In the genomic region with DNA sequence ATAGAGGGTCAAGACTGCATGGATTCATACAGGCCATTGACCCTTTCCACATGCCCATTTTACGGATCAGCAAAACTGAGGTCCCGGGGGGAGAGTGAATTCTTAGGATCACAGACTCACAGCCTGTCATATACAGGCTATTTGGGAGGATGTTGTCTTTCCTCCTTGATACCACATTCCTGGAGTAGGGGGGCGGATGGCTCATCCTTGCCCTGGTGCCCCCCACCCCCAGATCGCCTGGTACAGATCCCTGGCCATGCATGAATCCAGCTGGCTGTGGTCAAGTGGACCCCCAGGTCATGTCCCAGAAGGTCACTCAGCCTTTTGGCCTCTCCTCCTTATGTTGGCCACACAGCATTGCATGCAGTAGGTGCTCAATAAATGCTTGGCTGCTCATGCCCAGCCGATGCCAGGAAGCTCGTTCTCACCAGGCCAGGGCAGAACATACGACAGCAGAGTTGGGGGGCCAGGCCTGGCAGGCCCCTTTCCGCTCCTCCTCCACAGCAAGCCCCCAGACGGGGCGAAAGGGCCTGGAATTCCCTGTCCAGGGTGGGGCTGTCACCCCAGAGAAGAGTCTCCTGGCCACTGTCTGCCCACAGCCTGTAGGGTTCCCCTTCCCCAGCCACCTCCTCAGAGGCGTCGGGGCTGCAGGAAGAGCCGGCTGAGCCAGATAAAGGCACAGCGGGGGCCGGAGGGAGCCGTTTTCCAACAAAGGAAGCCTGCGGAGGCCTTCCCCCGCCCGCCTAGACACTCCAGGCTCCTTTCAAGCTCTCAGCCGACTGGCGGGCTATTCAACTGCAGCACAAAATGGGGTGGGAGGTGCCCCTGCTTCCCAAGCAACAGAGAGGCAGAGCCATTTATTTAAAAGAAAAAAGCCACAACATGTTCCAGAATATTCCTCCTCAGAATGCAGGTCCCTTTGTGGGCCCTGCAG, we compare ENCODE assay signal across 10 cellular contexts.
A peak's percentile ranks its signal among the peaks of the same experiment; 100 is the strongest.
DNase-seq lines count a peak whose midpoint lies in the region; ATAC-seq, FAIRE-seq and TF ChIP-seq lines count a peak whose summit lies in the region.
"Had no signal": no experiment of that assay in that cellular context is flagged by ENCODE, and none has a peak within 500 bp of the region (broad histone marks: within the 10 kb centered on the region; RNA-seq: fewer than 3 reads in every experiment).

No MANE protein-coding gene starts in this region.

- TF ChIP-seq POLR2A in H1 (IDR thresholded peaks at IDR 0.05; ENCODE audit: control extremely low read depth in 1 of 2, low read depth in 2 of 2, low read length in 2 of 2) = no peak

- H2BK12ac ChIP-seq in H1 (ENCODE audit: low read depth, low read length) (peak overlapping the region; percentile 97; the same call in 1 of the 2 replicates), trophoblast cell (ENCODE audit: low read length) (peak overlapping the region; percentile 67)

- POLR2A ChIA-PET in H1 (lab: Charles Lee; ENCODE audit: partially characterized antibody) = interaction anchor here (0.9 to 1.4 kb wide), 5 partner anchors 9 to 202 kb away, joined by 3 to 7 read pairs (median 3); no protein-coding TSS in a partner anchor

- H2BK5ac ChIP-seq in H1 (ENCODE audit: low read depth, low read length) (peak overlapping the region; percentile 99; the same call in 1 of the 2 replicates), trophoblast cell (ENCODE audit: low read depth, low read length, poor library complexity) (peak overlapping the region; percentile 35)

- H3K4me2 ChIP-seq in H1 (ENCODE audit: insufficient read depth in 1 of 2, low read depth in 2 of 2, low read length in 2 of 2) = peak overlapping the region; percentile 64 to 69
- H3K4me2 ChIP-seq in trophoblast cell (ENCODE audit: low read length) = peak overlapping the region; percentile 59

- H3K27me3 ChIP-seq in HAP-1 (ENCODE audit: low read depth) (no peaks in the 10 kb centered on the region), H1 (replicated peaks in 1 of 4; ENCODE audit: control insufficient read depth in 3 of 4, extremely low read depth in 1 of 4, insufficient read depth in 3 of 4, low read length in 3 of 4) (peaks cover 10 to 31% (median 25%) of the 10 kb centered on the region in 4 experiments), trophoblast cell (ENCODE audit: insufficient read depth, low read length) (no peaks in the 10 kb centered on the region)

- TF ChIP-seq EP300 in H1 (IDR thresholded peaks at IDR 0.05; ENCODE audit: borderline replicate concordance in 1 of 2, low read depth in 2 of 2, low read length in 2 of 2) = peak in 1 of 2 experiments; percentile 75; a peak in 2 of 3 replicates

- H3K36me3 ChIP-seq in HAP-1 (replicated peaks) = no peaks in the 10 kb centered on the region
- H3K36me3 ChIP-seq in H1 (ENCODE audit: control insufficient read depth in 2 of 4, insufficient read depth in 4 of 4, low read length in 3 of 4) = no peaks in the 10 kb centered on the region
- no peaks in the 10 kb centered on the region for H3K36me3 ChIP-seq in trophoblast cell (ENCODE audit: control insufficient read depth in 1 of 2, insufficient read depth in 2 of 2, low read length in 2 of 2)

- ATAC-seq in HG03354 (IDR thresholded peaks at IDR 0.05; ENCODE audit: poor library complexity, severe bottlenecking, unreplicated experiment) = no peak
- ATAC-seq in GM18870 (IDR thresholded peaks at IDR 0.05; ENCODE audit: unreplicated experiment) = no peak
- no peak for ATAC-seq in HG03108 (IDR thresholded peaks at IDR 0.05; ENCODE audit: unreplicated experiment)

- H4K8ac ChIP-seq in H1 (ENCODE audit: extremely low read depth, insufficient read depth, low read length) (no peak overlapping the region; the same call in 1 of the 2 replicates), trophoblast cell (ENCODE audit: low read depth, low read length) (peak overlapping the region; percentile 84)

- H3K9ac ChIP-seq in H1 (replicated peaks in 1 of 4; ENCODE audit: extremely low read depth in 1 of 4, low read depth in 3 of 4, low read length in 3 of 4) (no peak overlapping the region), trophoblast cell (ENCODE audit: low read length) (no peak overlapping the region)

- H3K79me2 ChIP-seq in H1 (ENCODE audit: control insufficient read depth in 1 of 2, insufficient read depth in 2 of 2, low read length in 2 of 2) (no peaks in the 10 kb centered on the region), trophoblast cell (ENCODE audit: control insufficient read depth, insufficient read depth, low read length, poor library complexity) (peaks cover 2% of the 10 kb centered on the region)

- peak overlapping the region; percentile 79; the same call in 1 of the 2 replicates for H2AK5ac ChIP-seq in H1 (ENCODE audit: low read depth, low read length)
- H2AK5ac ChIP-seq in trophoblast cell (ENCODE audit: low read length) = peak overlapping the region; percentile 86

- H4K91ac ChIP-seq in H1 (replicated peaks; ENCODE audit: insufficient read length, low read length) = peak overlapping the region; percentile 90
- peak overlapping the region; percentile 49 for H4K91ac ChIP-seq in trophoblast cell (ENCODE audit: low read depth, low read length)

- H2AFZ ChIP-seq in H1 (ENCODE audit: low read length) = no peak overlapping the region
- H2AFZ ChIP-seq in trophoblast cell (ENCODE audit: insufficient read depth, low read length, poor library complexity) = peak overlapping the region; percentile 72

- peak overlapping the region; percentile 58 for H4K12ac ChIP-seq in trophoblast cell (ENCODE audit: low read depth, low read length)

- CTCF ChIA-PET in H1 (lab: Charles Lee; ENCODE audit: partially characterized antibody) = interaction anchor here (0.6 to 1.9 kb wide), 19 partner anchors 11 to 281 kb away, joined by 3 to 8 read pairs (median 4); no protein-coding TSS in a partner anchor

- H3K4ac ChIP-seq in H1 (replicated peaks; ENCODE audit: insufficient read length, low read depth, low read length) = peak overlapping the region; percentile 92
- peak overlapping the region; percentile 38 for H3K4ac ChIP-seq in trophoblast cell (ENCODE audit: low read depth, low read length)

- peak overlapping the region; percentile 93 for H3K18ac ChIP-seq in H1 (ENCODE audit: extremely low read depth, low read length)
- peak overlapping the region; percentile 89 for H3K18ac ChIP-seq in trophoblast cell (ENCODE audit: low read length)

- TF ChIP-seq CTCF in H1 (IDR thresholded peaks at IDR 0.05; ENCODE audit: control extremely low read depth in 1 of 3, insufficient read depth in 1 of 3, low read depth in 1 of 3, low read length in 3 of 3) = 0 out of 4 replicates have a peak, but pooled peaks of 1 of the 3 experiments have one; percentile 1

- peak overlapping the region; percentile 40; the same call in 1 of the 2 replicates for H3K27ac ChIP-seq in H1 (ENCODE audit: low read depth, low read length)
- H3K27ac ChIP-seq in trophoblast cell (ENCODE audit: low read depth, low read length) = peak overlapping the region; percentile 67

- peak overlapping the region; percentile 74 for H3K56ac ChIP-seq in H1 (replicated peaks; ENCODE audit: insufficient read length, low read depth, low read length)

- H2BK15ac ChIP-seq in H1 (ENCODE audit: low read length) = peak overlapping the region; percentile 92

- H3K14ac ChIP-seq in H1 (ENCODE audit: insufficient read length) (no peak overlapping the region), trophoblast cell (ENCODE audit: low read length) (peak overlapping the region; percentile 64)

- 24% methylated on average over 18 of the region's 21 CpGs; no CpG with 5 or more reads in 1 of the 2 experiments for WGBS in H1 (ENCODE audit: extremely low coverage in 1 of 2, insufficient coverage in 1 of 2, insufficient read length in 1 of 2, insufficient replicate concordance in 2 of 2, low coverage in 1 of 2, low lambda C conversion rate in 2 of 2, missing lambda C conversion rate in 1 of 2), 2 experiments
- WGBS in trophoblast cell (ENCODE audit: extremely low coverage, insufficient coverage, insufficient read length) = no CpG with 5 or more reads among the region's 21 CpGs

- peak overlapping the region; percentile 97 for H2BK20ac ChIP-seq in H1 (ENCODE audit: low read length)

- H2BK120ac ChIP-seq in H1 (replicated peaks; ENCODE audit: low read depth, low read length) (peak overlapping the region; percentile 85), trophoblast cell (ENCODE audit: insufficient read depth, low read length, poor library complexity) (peak overlapping the region; percentile 54)

- peaks cover 8 to 15% of the 10 kb centered on the region in 2 experiments for H4K20me1 ChIP-seq in H1 (replicated peaks in 1 of 2; ENCODE audit: control insufficient read depth in 1 of 2, insufficient read depth in 2 of 2, low read length in 2 of 2)

- peak overlapping the region; percentile 49 for H4K5ac ChIP-seq in H1 (ENCODE audit: insufficient read length, low read depth, low read length)

- peak overlapping the region; percentile 10; the same call in 1 of the 2 replicates for H3K4me3 ChIP-seq in HAP-1
- peak overlapping the region in 3 of 4 experiments; percentile 31 to 53 (median 50); a peak in 6 of 8 replicates for H3K4me3 ChIP-seq in H1 (ENCODE audit: extremely low read depth in 1 of 4, insufficient read depth in 2 of 4, low read depth in 3 of 4, low read length in 4 of 4)
- peak overlapping the region; percentile 11 for H3K4me3 ChIP-seq in trophoblast cell (ENCODE audit: low read depth, low read length)

- no peak overlapping the region for H3K23ac ChIP-seq in H1 (ENCODE audit: insufficient read length)
- H3K23ac ChIP-seq in trophoblast cell (ENCODE audit: low read length) = no peak overlapping the region

- no peaks in the 10 kb centered on the region for H3K9me3 ChIP-seq in HAP-1
- peaks cover 0 to 7% of the 10 kb centered on the region in 2 experiments; a peak in 1 of 4 replicates for H3K9me3 ChIP-seq in H1 (ENCODE audit: insufficient read depth in 2 of 2, low read depth in 1 of 2, low read length in 1 of 2)
- H3K9me3 ChIP-seq in trophoblast cell (ENCODE audit: insufficient read depth, low read depth, low read length) = no peaks in the 10 kb centered on the region

- no peaks in the 10 kb centered on the region; the same call in 1 of the 2 replicates for H3K23me2 ChIP-seq in H1 (ENCODE audit: low read depth, low read length)

- no peak for FAIRE-seq in H1 (lab: Jason Lieb, UNC)

- peak; percentile 93 for DNase-seq in HAP-1 (ENCODE audit: low spot score in 2 of 2)
- peak; percentile 91 for DNase-seq in NCI-H345 (lab: John Stamatoyannopoulos, UW)
- peak; percentile 92 to 93 for DNase-seq in H1 (ENCODE audit: low read depth in 1 of 2, low spot score in 2 of 2)
- no peak for DNase-seq in trophoblast cell
- DNase-seq in amniotic stem cell (lab: John Stamatoyannopoulos, UW) = no peak
- DNase-seq: activated gamma-delta T cell; stimulated activated CD4-positive, alpha-beta T cell treated with anti-CD3 and anti-CD28 coated beads, Interleukin-15, amount 100 ng/mL, for 24 hours had no signal

- no peak; a peak in 1 of 4 replicates for TF ChIP-seq RAD21 in H1 (IDR thresholded peaks at IDR 0.05 in 1 of 2, conservative IDR thresholded peaks at IDR 0.05 in 1 of 2; ENCODE audit: low read depth in 2 of 2, low read length in 2 of 2)

- H3K4me1 ChIP-seq in HAP-1 = peaks cover 29% of the 10 kb centered on the region
- H3K4me1 ChIP-seq in H1 (replicated peaks in 1 of 4; ENCODE audit: control insufficient read depth in 3 of 4, insufficient read depth in 4 of 4, low read length in 3 of 4) = peaks cover 4 to 36% (median 31%) of the 10 kb centered on the region in 4 experiments
- H3K4me1 ChIP-seq in trophoblast cell (ENCODE audit: control insufficient read depth in 1 of 2, insufficient read depth in 2 of 2, low read length in 2 of 2) = peaks cover 42% of the 10 kb centered on the region in 2 experiments

- no peaks in the 10 kb centered on the region for H3K79me1 ChIP-seq in H1 (ENCODE audit: low read depth, low read length)
- peaks cover 19% of the 10 kb centered on the region for H3K79me1 ChIP-seq in trophoblast cell (ENCODE audit: low read length)

- in situ Hi-C loops in HAP-1 (cut with MboI; ENCODE audit: low sequenced_read_pairs) = no loop called here

Comparison
In these comparisons a context has a peak if more than half of its experiments do, and no peak if none do; other contexts are left out.
1. DNase-seq: peak in HAP-1 (2 of 2), NCI-H345 (single experiment) and H1 (2 of 2); none in trophoblast cell (0 of 2) and amniotic stem cell (single experiment).
2. Peak in every context shown above with its lines, with median percentiles within 50 percentile points of each other: H3K4me3 ChIP-seq.